ENCODE assay signal across 14 cellular contexts in the genomic region with DNA sequence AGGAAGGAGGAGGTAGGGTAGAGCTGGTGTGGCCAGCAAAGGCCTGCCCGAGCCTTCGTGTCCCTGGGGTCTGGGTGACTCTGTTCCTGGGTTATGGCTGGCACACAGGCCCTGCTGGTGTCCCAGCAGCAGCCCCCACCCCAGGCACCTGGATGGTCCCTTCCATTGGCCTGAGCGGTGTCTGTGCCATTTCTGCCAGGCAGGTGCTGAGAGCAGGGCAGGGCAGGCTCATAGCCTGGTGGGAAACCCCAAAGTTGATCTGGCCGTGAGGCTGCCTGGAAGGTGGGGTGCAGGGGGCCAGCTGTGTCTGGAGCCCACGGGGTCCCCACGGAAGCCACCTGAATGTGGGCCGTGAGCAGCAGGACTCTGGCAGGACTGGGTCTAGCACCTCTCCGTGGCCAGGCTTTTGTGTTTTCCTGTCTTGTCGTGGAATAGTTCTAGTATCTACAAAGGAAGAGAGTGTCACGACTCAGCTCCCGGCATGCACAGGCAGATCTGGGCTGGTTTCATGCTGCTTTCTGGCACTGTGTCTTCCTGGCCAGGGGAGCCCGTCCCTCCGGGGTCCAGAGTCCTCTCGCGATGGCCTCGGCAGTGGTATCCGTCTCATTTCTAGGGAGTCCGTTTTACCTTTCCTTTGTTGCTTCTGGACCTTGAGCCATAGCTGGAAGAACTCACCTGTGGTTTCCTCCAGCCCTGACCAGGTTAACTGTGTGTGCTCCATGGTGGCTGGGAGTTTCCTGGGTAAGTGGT.
DNase-seq lines count a peak whose midpoint lies in the region; ATAC-seq, FAIRE-seq and TF ChIP-seq lines count a peak whose summit lies in the region.
"Had no signal": no experiment of that assay in that cellular context is flagged by ENCODE, and none has a peak within 500 bp of the region (broad histone marks: within the 10 kb centered on the region; RNA-seq: fewer than 3 reads in every experiment).

No MANE protein-coding gene starts in this region.

- no peak for DNase-seq in CD4-positive, CD25-positive, alpha-beta regulatory T cell
- DNase-seq in RWPE2 (ENCODE audit: low spot score) (peak; percentile 49), glutamatergic neuron (peak; percentile 11), pancreas (peak in 4 of 6 donors; percentile 8 to 51 (median 30)), DMS53 treated with DMSO at 0.1 percent for 48 hours (lab: John Stamatoyannopoulos, UW; ENCODE audit: unreplicated experiment) (no peak)
- DNase-seq: activated T-cell treated with anti-CD3 and anti-CD28 coated beads, Interleukin-2, amount 50 U/mL, for 4 hours; foreskin melanocyte; MV-4-11; NCI-H2081; NCI-H526 treated with DMSO at 0.1 percent for 48 hours had no signal

- H3K4me1 ChIP-seq in CD4-positive, CD25-positive, alpha-beta regulatory T cell (ENCODE audit: control insufficient read depth, insufficient read depth, low read length, poor library complexity, severe bottlenecking) = peaks cover 19% of the 10 kb centered on the region
- H3K4me1 ChIP-seq in RWPE2 (ENCODE audit: insufficient read depth, poor library complexity, severe bottlenecking) (peaks cover 6% of the 10 kb centered on the region), pancreas (peaks cover 6 to 17% (median 9%) of the 10 kb centered on the region in 3 donors)

- WGBS in pancreas, 2 donors = 84 to 86% methylated on average over 16 to 18 of the region's 18 CpGs

- H3K4me3 ChIP-seq in CD4-positive, CD25-positive, alpha-beta regulatory T cell (ENCODE audit: low read depth, low read length) = no peak overlapping the region
- H3K4me3 ChIP-seq in RWPE2 (ENCODE audit: severe bottlenecking) = no peak overlapping the region
- H3K4me3 ChIP-seq in pancreas = no peak overlapping the region

- no peak overlapping the region for H3K27ac ChIP-seq in CD4-positive, CD25-positive, alpha-beta regulatory T cell (ENCODE audit: insufficient read depth, low read length, poor library complexity, severe bottlenecking)
- no peak overlapping the region for H3K27ac ChIP-seq in RWPE2 (ENCODE audit: poor library complexity, severe bottlenecking)
- no peak overlapping the region for H3K27ac ChIP-seq in pancreas

- no peaks in the 10 kb centered on the region for H3K36me3 ChIP-seq in CD4-positive, CD25-positive, alpha-beta regulatory T cell (ENCODE audit: control insufficient read depth, insufficient read depth, low read length)
- H3K36me3 ChIP-seq in RWPE2 (ENCODE audit: low read depth) = no peaks in the 10 kb centered on the region
- H3K36me3 ChIP-seq in pancreas = no peaks in the 10 kb centered on the region

- H3K4me3 Mint-ChIP-seq in CD4-positive, CD25-positive, alpha-beta regulatory T cell = no peak overlapping the region
- H3K4me3 Mint-ChIP-seq in glutamatergic neuron (ENCODE audit: unreplicated experiment) = no peak overlapping the region
- H3K4me3 Mint-ChIP-seq: activated T-cell treated with anti-CD3 and anti-CD28 coated beads, Interleukin-2, amount 50 U/mL, for 4 hours had no signal

- intact Hi-C loops in pancreas (cut with DNase I) = loop anchor here in 1 of 3 donors (2.0 kb wide), 1 partner anchor 98 kb away; no protein-coding TSS in a partner anchor

- H3K27ac Mint-ChIP-seq in CD4-positive, CD25-positive, alpha-beta regulatory T cell = peak overlapping the region in 2 of 3 donors; percentile 67 to 86
- H3K27ac Mint-ChIP-seq in glutamatergic neuron (ENCODE audit: unreplicated experiment) = no peak overlapping the region

- no peak for ATAC-seq in CD4-positive, CD25-positive, alpha-beta regulatory T cell (ENCODE audit: low read depth in 2 of 2)
- ATAC-seq in RWPE2 (ENCODE audit: low read depth) (no peak), pancreas (no peak), HG03196 (IDR thresholded peaks at IDR 0.05; ENCODE audit: unreplicated experiment) (no peak), HG02938 (IDR thresholded peaks at IDR 0.05; ENCODE audit: unreplicated experiment) (no peak)
- ATAC-seq: activated T-cell treated with anti-CD3 and anti-CD28 coated beads, Interleukin-2, amount 50 U/mL, for 4 hours; T-cell had no signal

- no peaks in the 10 kb centered on the region for H3K36me3 Mint-ChIP-seq in CD4-positive, CD25-positive, alpha-beta regulatory T cell
- no peaks in the 10 kb centered on the region for H3K36me3 Mint-ChIP-seq in glutamatergic neuron (ENCODE audit: unreplicated experiment)
- H3K36me3 Mint-ChIP-seq: T-cell had no signal

- H3K27me3 ChIP-seq in CD4-positive, CD25-positive, alpha-beta regulatory T cell (ENCODE audit: control insufficient read depth, insufficient read depth, low read length) = no peaks in the 10 kb centered on the region
- no peaks in the 10 kb centered on the region for H3K27me3 ChIP-seq in RWPE2 (ENCODE audit: insufficient read depth, poor library complexity, severe bottlenecking)
- H3K27me3 ChIP-seq in pancreas = no peaks in the 10 kb centered on the region

- no peak for TF ChIP-seq CTCF in RWPE2 (IDR thresholded peaks at IDR 0.05; ENCODE audit: poor library complexity, severe bottlenecking)
- TF ChIP-seq CTCF in glutamatergic neuron (IDR thresholded peaks at IDR 0.05; ENCODE audit: partially characterized antibody, unreplicated experiment) = no peak
- no peak for TF ChIP-seq CTCF in pancreas (IDR thresholded peaks at IDR 0.05)

- H3K9me3 Mint-ChIP-seq in CD4-positive, CD25-positive, alpha-beta regulatory T cell = no peaks in the 10 kb centered on the region
- H3K9me3 Mint-ChIP-seq in glutamatergic neuron (ENCODE audit: unreplicated experiment) = no peaks in the 10 kb centered on the region
- H3K9me3 Mint-ChIP-seq: activated T-cell treated with anti-CD3 and anti-CD28 coated beads, Interleukin-2, amount 50 U/mL, for 4 hours; T-cell had no signal

- no peaks in the 10 kb centered on the region for H3K9me3 ChIP-seq in CD4-positive, CD25-positive, alpha-beta regulatory T cell (ENCODE audit: control insufficient read depth in 2 of 2, low read length in 2 of 2)
- no peaks in the 10 kb centered on the region for H3K9me3 ChIP-seq in RWPE2 (ENCODE audit: severe bottlenecking)
- no peaks in the 10 kb centered on the region for H3K9me3 ChIP-seq in pancreas

- FAIRE-seq in pancreas (lab: Jason Lieb, UNC) = no peak
- FAIRE-seq: GM12891 had no signal

- H3K4me1 Mint-ChIP-seq in CD4-positive, CD25-positive, alpha-beta regulatory T cell = peaks cover 0 to 55% (median 15%) of the 10 kb centered on the region in 4 donors
- H3K4me1 Mint-ChIP-seq in glutamatergic neuron (ENCODE audit: low read depth, unreplicated experiment) = no peaks in the 10 kb centered on the region

- no peaks in the 10 kb centered on the region for H3K27me3 Mint-ChIP-seq in CD4-positive, CD25-positive, alpha-beta regulatory T cell
- peaks cover 15% of the 10 kb centered on the region for H3K27me3 Mint-ChIP-seq in glutamatergic neuron (ENCODE audit: unreplicated experiment)
- H3K27me3 Mint-ChIP-seq: T-cell had no signal

Comparison
In these comparisons a context has a peak if more than half of its experiments do, and no peak if none do; other contexts are left out.
1. DNase-seq: peak in RWPE2 (single experiment), glutamatergic neuron (single experiment) and pancreas (4 of 6); none in CD4-positive, CD25-positive, alpha-beta regulatory T cell (0 of 3) and DMS53 treated with DMSO at 0.1 percent for 48 hours (single experiment).